1 cellular context compared by ENCODE assay signal in the genomic region with DNA sequence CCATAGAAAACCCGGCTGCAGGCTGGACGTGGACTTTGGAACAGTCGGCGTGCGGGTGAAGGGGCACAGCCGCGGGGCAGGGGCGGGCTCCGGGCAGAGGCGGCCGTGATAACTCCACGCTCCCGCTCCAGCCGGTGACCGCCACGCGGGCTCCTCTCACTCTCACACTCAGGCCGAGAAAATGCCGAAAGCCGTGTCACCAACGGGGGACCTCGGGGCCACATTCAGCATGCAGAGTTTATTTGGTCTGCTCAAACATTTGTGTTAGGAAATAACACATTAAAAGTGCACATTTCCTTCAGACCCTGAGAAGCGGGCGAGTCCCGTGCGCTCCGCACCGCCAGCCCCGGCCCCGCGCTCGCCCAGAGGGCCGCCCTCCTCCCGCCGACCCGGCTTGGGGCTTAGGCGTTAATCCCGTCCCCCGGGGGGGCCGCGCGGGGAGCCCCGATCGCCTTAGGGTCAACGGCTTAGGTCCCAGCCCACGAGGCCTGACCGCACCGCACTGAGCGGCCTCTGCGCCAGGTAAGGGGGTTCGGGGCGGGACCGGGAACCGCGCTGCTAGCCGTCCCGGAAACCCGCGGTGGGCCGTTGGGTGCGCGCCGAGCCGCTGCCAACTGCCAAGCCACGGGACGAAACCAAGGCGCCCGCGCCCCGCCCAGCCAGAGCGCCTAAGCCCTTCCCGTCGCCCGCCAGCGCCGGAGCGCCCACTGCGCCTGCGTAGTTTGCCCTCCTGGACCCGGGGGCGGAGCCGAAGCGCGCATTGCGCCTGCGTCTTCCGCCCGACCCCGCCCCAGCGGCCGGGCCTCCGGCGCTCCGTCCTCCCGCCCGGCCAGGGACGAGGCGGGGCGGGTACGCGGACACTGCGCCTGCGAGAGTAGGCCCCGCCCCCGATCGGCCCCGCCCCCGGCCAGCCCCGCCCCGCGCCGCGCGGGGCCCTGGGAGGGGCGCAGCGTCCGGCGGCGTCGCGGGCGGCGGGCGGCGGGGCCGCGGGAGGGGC.
TF ChIP-seq lines count a peak whose summit lies in the region.

A gene with protein sequence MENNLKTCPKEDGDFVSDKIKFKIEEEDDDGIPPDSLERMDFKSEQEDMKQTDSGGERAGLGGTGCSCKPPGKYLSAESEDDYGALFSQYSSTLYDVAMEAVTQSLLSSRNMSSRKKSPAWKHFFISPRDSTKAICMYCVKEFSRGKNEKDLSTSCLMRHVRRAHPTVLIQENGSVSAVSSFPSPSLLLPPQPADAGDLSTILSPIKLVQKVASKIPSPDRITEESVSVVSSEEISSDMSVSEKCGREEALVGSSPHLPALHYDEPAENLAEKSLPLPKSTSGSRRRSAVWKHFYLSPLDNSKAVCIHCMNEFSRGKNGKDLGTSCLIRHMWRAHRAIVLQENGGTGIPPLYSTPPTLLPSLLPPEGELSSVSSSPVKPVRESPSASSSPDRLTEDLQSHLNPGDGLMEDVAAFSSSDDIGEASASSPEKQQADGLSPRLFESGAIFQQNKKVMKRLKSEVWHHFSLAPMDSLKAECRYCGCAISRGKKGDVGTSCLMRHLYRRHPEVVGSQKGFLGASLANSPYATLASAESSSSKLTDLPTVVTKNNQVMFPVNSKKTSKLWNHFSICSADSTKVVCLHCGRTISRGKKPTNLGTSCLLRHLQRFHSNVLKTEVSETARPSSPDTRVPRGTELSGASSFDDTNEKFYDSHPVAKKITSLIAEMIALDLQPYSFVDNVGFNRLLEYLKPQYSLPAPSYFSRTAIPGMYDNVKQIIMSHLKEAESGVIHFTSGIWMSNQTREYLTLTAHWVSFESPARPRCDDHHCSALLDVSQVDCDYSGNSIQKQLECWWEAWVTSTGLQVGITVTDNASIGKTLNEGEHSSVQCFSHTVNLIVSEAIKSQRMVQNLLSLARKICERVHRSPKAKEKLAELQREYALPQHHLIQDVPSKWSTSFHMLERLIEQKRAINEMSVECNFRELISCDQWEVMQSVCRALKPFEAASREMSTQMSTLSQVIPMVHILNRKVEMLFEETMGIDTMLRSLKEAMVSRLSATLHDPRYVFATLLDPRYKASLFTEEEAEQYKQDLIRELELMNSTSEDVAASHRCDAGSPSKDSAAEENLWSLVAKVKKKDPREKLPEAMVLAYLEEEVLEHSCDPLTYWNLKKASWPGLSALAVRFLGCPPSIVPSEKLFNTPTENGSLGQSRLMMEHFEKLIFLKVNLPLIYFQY (plus strand): TSS at position 947 of the 997 bp plus-strand sequence. CDS start 29,819 bp downstream, outside the sequence.

TF ChIP-seq in HepG2, 621 proteins besides CTCF, POLR2A, EP300 and RAD21 (continued from another document and continues in another):
- TF ChIP-seq, protein P1, sequence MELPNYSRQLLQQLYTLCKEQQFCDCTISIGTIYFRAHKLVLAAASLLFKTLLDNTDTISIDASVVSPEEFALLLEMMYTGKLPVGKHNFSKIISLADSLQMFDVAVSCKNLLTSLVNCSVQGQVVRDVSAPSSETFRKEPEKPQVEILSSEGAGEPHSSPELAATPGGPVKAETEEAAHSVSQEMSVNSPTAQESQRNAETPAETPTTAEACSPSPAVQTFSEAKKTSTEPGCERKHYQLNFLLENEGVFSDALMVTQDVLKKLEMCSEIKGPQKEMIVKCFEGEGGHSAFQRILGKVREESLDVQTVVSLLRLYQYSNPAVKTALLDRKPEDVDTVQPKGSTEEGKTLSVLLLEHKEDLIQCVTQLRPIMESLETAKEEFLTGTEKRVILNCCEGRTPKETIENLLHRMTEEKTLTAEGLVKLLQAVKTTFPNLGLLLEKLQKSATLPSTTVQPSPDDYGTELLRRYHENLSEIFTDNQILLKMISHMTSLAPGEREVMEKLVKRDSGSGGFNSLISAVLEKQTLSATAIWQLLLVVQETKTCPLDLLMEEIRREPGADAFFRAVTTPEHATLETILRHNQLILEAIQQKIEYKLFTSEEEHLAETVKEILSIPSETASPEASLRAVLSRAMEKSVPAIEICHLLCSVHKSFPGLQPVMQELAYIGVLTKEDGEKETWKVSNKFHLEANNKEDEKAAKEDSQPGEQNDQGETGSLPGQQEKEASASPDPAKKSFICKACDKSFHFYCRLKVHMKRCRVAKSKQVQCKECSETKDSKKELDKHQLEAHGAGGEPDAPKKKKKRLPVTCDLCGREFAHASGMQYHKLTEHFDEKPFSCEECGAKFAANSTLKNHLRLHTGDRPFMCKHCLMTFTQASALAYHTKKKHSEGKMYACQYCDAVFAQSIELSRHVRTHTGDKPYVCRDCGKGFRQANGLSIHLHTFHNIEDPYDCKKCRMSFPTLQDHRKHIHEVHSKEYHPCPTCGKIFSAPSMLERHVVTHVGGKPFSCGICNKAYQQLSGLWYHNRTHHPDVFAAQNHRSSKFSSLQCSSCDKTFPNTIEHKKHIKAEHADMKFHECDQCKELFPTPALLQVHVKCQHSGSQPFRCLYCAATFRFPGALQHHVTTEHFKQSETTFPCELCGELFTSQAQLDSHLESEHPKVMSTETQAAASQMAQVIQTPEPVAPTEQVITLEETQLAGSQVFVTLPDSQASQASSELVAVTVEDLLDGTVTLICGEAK (IDR thresholded peaks at IDR 0.05), result no peak
- TF ChIP-seq, protein P1 (CRISPR knock-in tag; IDR thresholded peaks at IDR 0.05), result peak; percentile 81; the same call in 1 of the 2 replicates
- TF ChIP-seq, protein P2, sequence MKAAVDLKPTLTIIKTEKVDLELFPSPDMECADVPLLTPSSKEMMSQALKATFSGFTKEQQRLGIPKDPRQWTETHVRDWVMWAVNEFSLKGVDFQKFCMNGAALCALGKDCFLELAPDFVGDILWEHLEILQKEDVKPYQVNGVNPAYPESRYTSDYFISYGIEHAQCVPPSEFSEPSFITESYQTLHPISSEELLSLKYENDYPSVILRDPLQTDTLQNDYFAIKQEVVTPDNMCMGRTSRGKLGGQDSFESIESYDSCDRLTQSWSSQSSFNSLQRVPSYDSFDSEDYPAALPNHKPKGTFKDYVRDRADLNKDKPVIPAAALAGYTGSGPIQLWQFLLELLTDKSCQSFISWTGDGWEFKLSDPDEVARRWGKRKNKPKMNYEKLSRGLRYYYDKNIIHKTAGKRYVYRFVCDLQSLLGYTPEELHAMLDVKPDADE (CRISPR knock-in tag; IDR thresholded peaks at IDR 0.05), result no peak; the same call in 1 of the 2 replicates
- TF ChIP-seq, protein P3, sequence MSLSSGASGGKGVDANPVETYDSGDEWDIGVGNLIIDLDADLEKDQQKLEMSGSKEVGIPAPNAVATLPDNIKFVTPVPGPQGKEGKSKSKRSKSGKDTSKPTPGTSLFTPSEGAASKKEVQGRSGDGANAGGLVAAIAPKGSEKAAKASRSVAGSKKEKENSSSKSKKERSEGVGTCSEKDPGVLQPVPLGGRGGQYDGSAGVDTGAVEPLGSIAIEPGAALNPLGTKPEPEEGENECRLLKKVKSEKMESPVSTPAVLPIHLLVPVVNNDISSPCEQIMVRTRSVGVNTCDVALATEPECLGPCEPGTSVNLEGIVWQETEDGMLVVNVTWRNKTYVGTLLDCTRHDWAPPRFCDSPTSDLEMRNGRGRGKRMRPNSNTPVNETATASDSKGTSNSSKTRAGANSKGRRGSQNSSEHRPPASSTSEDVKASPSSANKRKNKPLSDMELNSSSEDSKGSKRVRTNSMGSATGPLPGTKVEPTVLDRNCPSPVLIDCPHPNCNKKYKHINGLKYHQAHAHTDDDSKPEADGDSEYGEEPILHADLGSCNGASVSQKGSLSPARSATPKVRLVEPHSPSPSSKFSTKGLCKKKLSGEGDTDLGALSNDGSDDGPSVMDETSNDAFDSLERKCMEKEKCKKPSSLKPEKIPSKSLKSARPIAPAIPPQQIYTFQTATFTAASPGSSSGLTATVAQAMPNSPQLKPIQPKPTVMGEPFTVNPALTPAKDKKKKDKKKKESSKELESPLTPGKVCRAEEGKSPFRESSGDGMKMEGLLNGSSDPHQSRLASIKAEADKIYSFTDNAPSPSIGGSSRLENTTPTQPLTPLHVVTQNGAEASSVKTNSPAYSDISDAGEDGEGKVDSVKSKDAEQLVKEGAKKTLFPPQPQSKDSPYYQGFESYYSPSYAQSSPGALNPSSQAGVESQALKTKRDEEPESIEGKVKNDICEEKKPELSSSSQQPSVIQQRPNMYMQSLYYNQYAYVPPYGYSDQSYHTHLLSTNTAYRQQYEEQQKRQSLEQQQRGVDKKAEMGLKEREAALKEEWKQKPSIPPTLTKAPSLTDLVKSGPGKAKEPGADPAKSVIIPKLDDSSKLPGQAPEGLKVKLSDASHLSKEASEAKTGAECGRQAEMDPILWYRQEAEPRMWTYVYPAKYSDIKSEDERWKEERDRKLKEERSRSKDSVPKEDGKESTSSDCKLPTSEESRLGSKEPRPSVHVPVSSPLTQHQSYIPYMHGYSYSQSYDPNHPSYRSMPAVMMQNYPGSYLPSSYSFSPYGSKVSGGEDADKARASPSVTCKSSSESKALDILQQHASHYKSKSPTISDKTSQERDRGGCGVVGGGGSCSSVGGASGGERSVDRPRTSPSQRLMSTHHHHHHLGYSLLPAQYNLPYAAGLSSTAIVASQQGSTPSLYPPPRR (CRISPR knock-in tag; IDR thresholded peaks at IDR 0.05; ENCODE audit: borderline replicate concordance), result peak; percentile 47; the same call in 1 of the 2 replicates
- TF ChIP-seq ZNF678 (CRISPR knock-in tag; IDR thresholded peaks at IDR 0.05), result peak; percentile 56; the same call in 1 of the 2 replicates
- TF ChIP-seq, protein P4, sequence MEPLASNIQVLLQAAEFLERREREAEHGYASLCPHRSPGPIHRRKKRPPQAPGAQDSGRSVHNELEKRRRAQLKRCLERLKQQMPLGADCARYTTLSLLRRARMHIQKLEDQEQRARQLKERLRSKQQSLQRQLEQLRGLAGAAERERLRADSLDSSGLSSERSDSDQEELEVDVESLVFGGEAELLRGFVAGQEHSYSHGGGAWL (CRISPR knock-in tag; IDR thresholded peaks at IDR 0.05), result peak; percentile 78
- TF ChIP-seq SIN3A (IDR thresholded peaks at IDR 0.05; ENCODE audit: borderline replicate concordance, low read depth, low read length), result peak; percentile 31; the same call in 1 of the 2 replicates
- TF ChIP-seq ZNF773 (CRISPR knock-in tag; IDR thresholded peaks at IDR 0.05; ENCODE audit: borderline replicate concordance), result peak; percentile 83
- TF ChIP-seq BRCA1 (CRISPR knock-in tag; IDR thresholded peaks at IDR 0.05), result no peak
- peak; percentile 93 for TF ChIP-seq ZNF563 (CRISPR knock-in tag; IDR thresholded peaks at IDR 0.05)
- TF ChIP-seq, protein P5, sequence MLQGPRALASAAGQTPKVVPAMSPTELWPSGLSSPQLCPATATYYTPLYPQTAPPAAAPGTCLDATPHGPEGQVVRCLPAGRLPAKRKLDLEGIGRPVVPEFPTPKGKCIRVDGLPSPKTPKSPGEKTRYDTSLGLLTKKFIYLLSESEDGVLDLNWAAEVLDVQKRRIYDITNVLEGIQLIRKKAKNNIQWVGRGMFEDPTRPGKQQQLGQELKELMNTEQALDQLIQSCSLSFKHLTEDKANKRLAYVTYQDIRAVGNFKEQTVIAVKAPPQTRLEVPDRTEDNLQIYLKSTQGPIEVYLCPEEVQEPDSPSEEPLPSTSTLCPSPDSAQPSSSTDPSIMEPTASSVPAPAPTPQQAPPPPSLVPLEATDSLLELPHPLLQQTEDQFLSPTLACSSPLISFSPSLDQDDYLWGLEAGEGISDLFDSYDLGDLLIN (CRISPR knock-in tag; IDR thresholded peaks at IDR 0.05; ENCODE audit: borderline replicate concordance), result no peak
- no peak for TF ChIP-seq ZSCAN25 (CRISPR knock-in tag; IDR thresholded peaks at IDR 0.05)
- no peak for TF ChIP-seq KLF11 (CRISPR knock-in tag; IDR thresholded peaks at IDR 0.05)
- TF ChIP-seq, protein P6, sequence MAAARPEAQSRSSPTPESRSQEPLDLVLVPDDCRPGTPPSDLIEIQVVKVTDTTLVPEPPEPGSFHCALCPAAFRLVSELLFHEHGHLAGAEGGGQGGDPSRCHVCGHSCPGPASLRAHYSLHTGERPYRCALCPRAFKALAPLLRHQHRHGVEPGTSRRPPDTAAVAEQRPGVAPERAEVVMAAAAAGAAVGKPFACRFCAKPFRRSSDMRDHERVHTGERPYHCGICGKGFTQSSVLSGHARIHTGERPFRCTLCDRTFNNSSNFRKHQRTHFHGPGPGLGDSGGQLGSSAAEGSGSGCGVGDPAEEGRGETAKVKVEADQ (CRISPR knock-in tag; IDR thresholded peaks at IDR 0.05; ENCODE audit: borderline replicate concordance), result peak; percentile 56; the same call in 1 of the 2 replicates
- peak; percentile 58 for TF ChIP-seq ASH2L (IDR thresholded peaks at IDR 0.05; ENCODE audit: insufficient read length, low read depth, low read length)
- no peak for TF ChIP-seq HDAC2 (CRISPR knock-in tag; IDR thresholded peaks at IDR 0.05)
- no peak for TF ChIP-seq ZNF121 (CRISPR knock-in tag; IDR thresholded peaks at IDR 0.05)
- no peak for TF ChIP-seq RAD51 (IDR thresholded peaks at IDR 0.05; ENCODE audit: borderline replicate concordance)
- no peak for TF ChIP-seq ESRRA (CRISPR knock-in tag; IDR thresholded peaks at IDR 0.05; ENCODE audit: low read depth)
- TF ChIP-seq NR2C2 (CRISPR knock-in tag; IDR thresholded peaks at IDR 0.05; ENCODE audit: borderline replicate concordance), result peak; percentile 51
- no peak for TF ChIP-seq RNF2 (conservative IDR thresholded peaks at IDR 0.05; ENCODE audit: low read depth)
- TF ChIP-seq XRCC5 (optimal IDR thresholded peaks at IDR 0.05; ENCODE audit: low read length), result peak; percentile 49
- no peak for TF ChIP-seq ZNF616 (CRISPR knock-in tag; IDR thresholded peaks at IDR 0.05; ENCODE audit: low read depth)
- TF ChIP-seq ZNF629 (CRISPR knock-in tag; conservative IDR thresholded peaks at IDR 0.05), result no peak
- peak; percentile 88 for TF ChIP-seq PHF21A (CRISPR knock-in tag; IDR thresholded peaks at IDR 0.05)
- TF ChIP-seq NR2F2 (IDR thresholded peaks at IDR 0.05; ENCODE audit: borderline replicate concordance, low read depth), result no peak
- no peak for TF ChIP-seq ZBTB42 (CRISPR knock-in tag; IDR thresholded peaks at IDR 0.05)
- TF ChIP-seq MAFG (CRISPR knock-in tag; IDR thresholded peaks at IDR 0.05), result no peak
